1 cellular context compared by ENCODE assay signal in genomic region chr19:4723465-4724251, GRCh38.
TF ChIP-seq lines count a peak whose summit lies in the region.

Gene DPP9, minus strand, starts transcription at chr19:4723842. Its CDS starts 3,936 bp downstream, at chr19:4719906.

TF ChIP-seq in K562, 482 proteins besides CTCF, POLR2A, EP300 and RAD21 (continued from another document and continues in another):
- no peak for TF ChIP-seq CREB5 (CRISPR knock-in tag; IDR thresholded peaks at IDR 0.05)
- TF ChIP-seq RREB1 (CRISPR knock-in tag; IDR thresholded peaks at IDR 0.05) = 0 out of 2 replicates have a peak, but pooled peaks have one; percentile 8
- TF ChIP-seq PRMT5 (CRISPR knock-in tag; IDR thresholded peaks at IDR 0.05) = peak; percentile 78; the same call in 1 of the 2 replicates
- no peak for TF ChIP-seq DEAF1 (CRISPR knock-in tag; IDR thresholded peaks at IDR 0.05)
- TF ChIP-seq ZNF717 (CRISPR knock-in tag; IDR thresholded peaks at IDR 0.05) = no peak
- TF ChIP-seq SMARCA5 (IDR thresholded peaks at IDR 0.05) = no peak; the same call in 1 of the 2 replicates
- TF ChIP-seq ZNF696 (CRISPR knock-in tag; conservative IDR thresholded peaks at IDR 0.05) = no peak
- TF ChIP-seq SMARCC2 (IDR thresholded peaks at IDR 0.05; ENCODE audit: low read depth) = no peak
- TF ChIP-seq PYGO2 (tag; IDR thresholded peaks at IDR 0.05) = no peak
- peak; percentile 46 for TF ChIP-seq ASH1L (IDR thresholded peaks at IDR 0.05; ENCODE audit: borderline replicate concordance, low read depth, partially characterized antibody)
- no peak for TF ChIP-seq ZNF79 (CRISPR knock-in tag; IDR thresholded peaks at IDR 0.05; ENCODE audit: low read depth)
- no peak for TF ChIP-seq GATAD2A (IDR thresholded peaks at IDR 0.05)
- TF ChIP-seq HDAC1 (IDR thresholded peaks at IDR 0.05) = peak; percentile 23 to 99; a peak in 3 of 4 replicates
- no peak for TF ChIP-seq SAFB (IDR thresholded peaks at IDR 0.05; ENCODE audit: borderline replicate concordance, low read depth, low read length)
- TF ChIP-seq SREBF1 (IDR thresholded peaks at IDR 0.05; ENCODE audit: borderline replicate concordance, low read depth, low read length) = peak; percentile 97
- TF ChIP-seq HLTF (IDR thresholded peaks at IDR 0.05) = no peak
- TF ChIP-seq HDAC2 (IDR thresholded peaks at IDR 0.05) = no peak; the same call in 1 of the 2 replicates
- TF ChIP-seq TCF7L2 (IDR thresholded peaks at IDR 0.05; ENCODE audit: low read depth, low read length) = peak; percentile 99
- peak; percentile 24; the same call in 1 of the 2 replicates for TF ChIP-seq FOXP1 (CRISPR knock-in tag; IDR thresholded peaks at IDR 0.05)
- TF ChIP-seq ZNF695 (CRISPR knock-in tag; IDR thresholded peaks at IDR 0.05) = no peak
- no peak for TF ChIP-seq MAFG (tag; conservative IDR thresholded peaks at IDR 0.05)
- no peak for TF ChIP-seq ZNF175 (CRISPR knock-in tag; IDR thresholded peaks at IDR 0.05; ENCODE audit: low read depth)
- TF ChIP-seq XRCC5 (IDR thresholded peaks at IDR 0.05; ENCODE audit: low read depth, low read length) = peak; percentile 61; the same call in 1 of the 2 replicates
- no peak for TF ChIP-seq BRF2 (IDR thresholded peaks at IDR 0.05; ENCODE audit: borderline replicate concordance, insufficient read depth, insufficient read length)
- TF ChIP-seq ZNF184 (CRISPR knock-in tag; IDR thresholded peaks at IDR 0.05) = no peak
- TF ChIP-seq KHSRP (IDR thresholded peaks at IDR 0.05) = no peak
- TF ChIP-seq CREB3 (tag; conservative IDR thresholded peaks at IDR 0.05; ENCODE audit: low read depth) = no peak
- no peak for TF ChIP-seq ZNF444 (CRISPR knock-in tag; IDR thresholded peaks at IDR 0.05)
- peak; percentile 55 for TF ChIP-seq L3MBTL2 (IDR thresholded peaks at IDR 0.05)
- TF ChIP-seq ZBTB17 (CRISPR knock-in tag; IDR thresholded peaks at IDR 0.05) = peak; percentile 57
- TF ChIP-seq DPF2 (IDR thresholded peaks at IDR 0.05) = no peak
- TF ChIP-seq CHD7 (IDR thresholded peaks at IDR 0.05; ENCODE audit: low read depth, low read length) = no peak
- peak; percentile 93 for TF ChIP-seq TFAP4 (CRISPR knock-in tag; IDR thresholded peaks at IDR 0.05; ENCODE audit: borderline replicate concordance)
- TF ChIP-seq CSDE1 (IDR thresholded peaks at IDR 0.05) = peak in 1 of 2 experiments; percentile 85; a peak in 2 of 4 replicates
- no peak for TF ChIP-seq ZKSCAN3 (CRISPR knock-in tag; IDR thresholded peaks at IDR 0.05)
- TF ChIP-seq FOXA3 (CRISPR knock-in tag; conservative IDR thresholded peaks at IDR 0.05 in 1 of 2, IDR thresholded peaks at IDR 0.05 in 1 of 2) = no peak
- TF ChIP-seq COPS2 (conservative IDR thresholded peaks at IDR 0.05) = no peak; the same call in 1 of the 2 replicates
- TF ChIP-seq ATF7 (IDR thresholded peaks at IDR 0.05) = peak; percentile 100
- no peak for TF ChIP-seq ZNF3 (CRISPR knock-in tag; IDR thresholded peaks at IDR 0.05)
- TF ChIP-seq EHMT2 (IDR thresholded peaks at IDR 0.05) = no peak
- TF ChIP-seq ZNF263 (CRISPR knock-in tag; IDR thresholded peaks at IDR 0.05; ENCODE audit: borderline replicate concordance) = 0 out of 2 replicates have a peak, but pooled peaks have one; percentile 29
- TF ChIP-seq EP400 (IDR thresholded peaks at IDR 0.05) = peak; percentile 74; the same call in 1 of the 2 replicates
